Comparison of ENCODE assay signal across 12 cellular contexts in the genomic region with DNA sequence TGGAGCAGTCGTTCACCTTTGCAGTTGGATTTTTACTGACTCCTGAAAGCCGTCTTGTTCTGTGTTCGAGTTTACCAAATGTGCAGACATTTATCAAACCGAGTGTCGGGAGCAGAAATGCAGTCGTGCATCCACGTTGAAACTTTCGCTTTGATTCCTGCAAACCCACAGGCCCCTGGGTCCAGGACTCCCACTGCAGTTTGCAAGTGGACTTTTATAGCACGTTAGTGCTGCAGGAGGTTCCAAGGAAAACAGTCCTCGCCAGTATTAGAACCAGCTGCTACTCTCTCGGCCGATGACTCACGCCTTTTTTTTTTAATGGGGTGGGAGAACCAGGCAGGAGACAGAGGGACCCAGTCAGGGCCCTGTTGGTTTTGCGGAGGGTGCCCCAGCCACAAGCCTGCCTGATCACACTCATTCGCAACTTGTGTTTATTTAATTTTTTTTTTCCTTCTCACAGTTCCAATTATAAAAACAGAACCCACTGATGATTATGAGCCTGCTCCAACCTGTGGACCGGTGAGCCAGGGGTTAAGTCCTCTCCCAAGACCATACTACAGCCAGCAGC.
A peak's percentile ranks its signal among the peaks of the same experiment; 100 is the strongest.
DNase-seq lines count a peak whose midpoint lies in the region; ATAC-seq, FAIRE-seq and TF ChIP-seq lines count a peak whose summit lies in the region.
"Had no signal": no experiment of that assay in that cellular context is flagged by ENCODE, and none has a peak within 500 bp of the region (broad histone marks: within the 10 kb centered on the region; RNA-seq: fewer than 3 reads in every experiment).

No MANE protein-coding gene starts in this region.

- no peak for TF ChIP-seq CTCF in fibroblast of mammary gland (conservative IDR thresholded peaks at IDR 0.05; ENCODE audit: control insufficient read depth, insufficient read depth, low read depth, low read length)
- TF ChIP-seq CTCF in lower lobe of right lung (IDR thresholded peaks at IDR 0.05) = no peak

- no peak for FAIRE-seq in GM19239 (lab: Jason Lieb, UNC)

- H3K9me3 ChIP-seq in BLaER1 (no peaks in the 10 kb centered on the region), lower lobe of right lung (no peaks in the 10 kb centered on the region)
- H3K9me3 ChIP-seq: thyroid gland had no signal

- H3K27ac ChIP-seq in BLaER1 (peak overlapping the region; percentile 95), lower lobe of right lung (no peak overlapping the region)
- H3K27ac ChIP-seq: thyroid gland had no signal

- H3K4me3 ChIP-seq in BLaER1 = peak overlapping the region; percentile 52; the same call in 1 of the 2 replicates
- peak overlapping the region; percentile 34 for H3K4me3 ChIP-seq in fibroblast of mammary gland (ENCODE audit: control insufficient read depth, low read depth, low read length)
- H3K4me3 ChIP-seq in lower lobe of right lung = no peak overlapping the region
- H3K4me3 ChIP-seq: thyroid gland had no signal

- H3K27me3 ChIP-seq in BLaER1 (no peaks in the 10 kb centered on the region), lower lobe of right lung (ENCODE audit: low read depth) (no peaks in the 10 kb centered on the region)
- H3K27me3 ChIP-seq: thyroid gland had no signal

- DNase-seq in NCI-H1694 (lab: John Stamatoyannopoulos, UW) (peak; percentile 40), fibroblast of mammary gland (ENCODE audit: low read depth) (peak; percentile 92), posterior vena cava (ENCODE audit: low spot score) (peak; percentile 71), GM19239 (ENCODE audit: insufficient read length, low spot score) (no peak), lower lobe of right lung (no peak)
- DNase-seq in NK-92 treated with Interleukin-12 subunit alpha and Interleukin-12 subunit beta, amount 100 ng/mL, for 24 hours (lab: John Stamatoyannopoulos, UW) = no peak
- DNase-seq: effector memory CD4-positive, alpha-beta T cell; MV-4-11; stimulated activated CD4-positive, alpha-beta T cell treated with anti-CD3 and anti-CD28 coated beads, Interleukin-1b, Interleukin-23, amount 100 ng/mL, for 48 hours had no signal

- peak overlapping the region; percentile 97 for H3K4me2 ChIP-seq in BLaER1

- H4K20me1 ChIP-seq in BLaER1 = peaks cover 5% of the 10 kb centered on the region; the same call in 1 of the 2 replicates

- H3K9ac ChIP-seq in BLaER1 = peak overlapping the region; percentile 81

- peaks cover 30% of the 10 kb centered on the region for H3K36me3 ChIP-seq in BLaER1
- H3K36me3 ChIP-seq in lower lobe of right lung = peaks cover 25% of the 10 kb centered on the region
- H3K36me3 ChIP-seq: thyroid gland had no signal

- H3K4me1 ChIP-seq in BLaER1 (peaks cover 91% of the 10 kb centered on the region), lower lobe of right lung (no peaks in the 10 kb centered on the region)

- intact Hi-C loops in posterior vena cava (cut with DNase I) (no loop called here), lower lobe of right lung (cut with DNase I) (no loop called here)

- ATAC-seq in HG03442 (IDR thresholded peaks at IDR 0.05; ENCODE audit: unreplicated experiment) (no peak), lower lobe of right lung (no peak)

Comparison
In these comparisons a context has a peak if more than half of its experiments do, and no peak if none do; other contexts are left out.
1. DNase-seq: peak in NCI-H1694 (single experiment), fibroblast of mammary gland (single experiment) and posterior vena cava (single experiment); none in NK-92 treated with Interleukin-12 subunit alpha and Interleukin-12 subunit beta, amount 100 ng/mL, for 24 hours (single experiment), GM19239 (single experiment) and lower lobe of right lung (single experiment).